ENCODE assay signal across 1 cellular context in genomic region chr15:66894986-66895780, GRCh38.
TF ChIP-seq lines count a peak whose summit lies in the region.

No MANE protein-coding gene starts in this region.

TF ChIP-seq in SK-N-SH, 30 proteins besides CTCF, POLR2A, EP300 and RAD21 (continued from another document):
- TF ChIP-seq, protein P1, sequence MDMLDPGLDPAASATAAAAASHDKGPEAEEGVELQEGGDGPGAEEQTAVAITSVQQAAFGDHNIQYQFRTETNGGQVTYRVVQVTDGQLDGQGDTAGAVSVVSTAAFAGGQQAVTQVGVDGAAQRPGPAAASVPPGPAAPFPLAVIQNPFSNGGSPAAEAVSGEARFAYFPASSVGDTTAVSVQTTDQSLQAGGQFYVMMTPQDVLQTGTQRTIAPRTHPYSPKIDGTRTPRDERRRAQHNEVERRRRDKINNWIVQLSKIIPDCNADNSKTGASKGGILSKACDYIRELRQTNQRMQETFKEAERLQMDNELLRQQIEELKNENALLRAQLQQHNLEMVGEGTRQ (IDR thresholded peaks at IDR 0.05; ENCODE audit: borderline replicate concordance, low read depth, low read length), result no peak
- TF ChIP-seq JUND (IDR thresholded peaks at IDR 0.05), result no peak
